In genomic region chr11:46906596-46906995, GRCh38 we compare ENCODE assay signal across 15 cellular contexts. TPM values are rescaled to one million over a fixed set of nuclear protein-coding genes. Genes with fewer than 3 reads are reported as not detected.
DNase-seq lines count a peak whose midpoint lies in the region; ATAC-seq, FAIRE-seq and TF ChIP-seq lines count a peak whose summit lies in the region.
"Had no signal": no experiment of that assay in that cellular context is flagged by ENCODE, and none has a peak within 500 bp of the region (broad histone marks: within the 10 kb centered on the region; RNA-seq: fewer than 3 reads in every experiment).

No MANE protein-coding gene starts in this region.

- in situ Hi-C loops in K562 (cut with MboI): no loop called here

- no peak for TF ChIP-seq POLR2A in K562 (conservative IDR thresholded peaks at IDR 0.05)
- no peak for TF ChIP-seq POLR2A in GM12892 (IDR thresholded peaks at IDR 0.05; ENCODE audit: low read depth, low read length)

- no peaks in the 10 kb centered on the region for H3K9me3 ChIP-seq in HUES64 (ENCODE audit: insufficient read depth, low read depth, low read length)
- no peaks in the 10 kb centered on the region for H3K9me3 ChIP-seq in K562 (replicated peaks; ENCODE audit: control insufficient read depth, insufficient read depth, low read depth, low read length)
- H3K9me3 ChIP-seq in smooth muscle cell (replicated peaks; ENCODE audit: low read depth): no peaks in the 10 kb centered on the region
- H3K9me3 ChIP-seq: heart left ventricle, tibial artery had no signal

- H3K4me1 ChIP-seq in HUES64 (ENCODE audit: insufficient read depth, low read length) (peaks cover 37% of the 10 kb centered on the region), K562 (replicated peaks in 1 of 2; ENCODE audit: control insufficient read depth in 2 of 2, insufficient read depth in 2 of 2, low read length in 2 of 2) (peaks cover 3% of the 10 kb centered on the region in 2 experiments; a peak in 2 of 5 replicates), smooth muscle cell (ENCODE audit: low read depth) (peaks cover 18% of the 10 kb centered on the region)
- H3K4me1 ChIP-seq: tibial artery had no signal

- 7% methylated on average over 13 of the region's 13 CpGs for WGBS in HUES64
- 10% methylated on average over 13 of the region's 13 CpGs for WGBS in K562 (ENCODE audit: insufficient coverage, low coverage, missing lambda C conversion rate)
- WGBS in smooth muscle cell (ENCODE audit: low lambda C conversion rate): 9% methylated on average over 13 of the region's 13 CpGs

- H3F3A ChIP-seq in smooth muscle cell (ENCODE audit: low read depth): no peaks in the 10 kb centered on the region

- CTCF ChIA-PET in K562 (lab: Yijun Ruan, JAX; ENCODE audit: low intra/inter-chr PET ratio): no interaction called here

- TF ChIP-seq EP300 in K562 (IDR thresholded peaks at IDR 0.05; ENCODE audit: low read length): no peak

- peak overlapping the region; percentile 36; the same call in 1 of the 2 replicates for H3K9ac ChIP-seq in HUES64 (ENCODE audit: low read depth, low read length)
- H3K9ac ChIP-seq in K562 (ENCODE audit: insufficient read depth in 1 of 2, low read depth in 2 of 2, low read length in 2 of 2): no peak overlapping the region
- no peak overlapping the region for H3K9ac ChIP-seq in smooth muscle cell (ENCODE audit: low read depth)

- H3K27me3 ChIP-seq in HUES64 (ENCODE audit: insufficient read depth, low read length): no peaks in the 10 kb centered on the region
- H3K27me3 ChIP-seq in K562 (ENCODE audit: control insufficient read depth in 2 of 2, insufficient read depth in 2 of 2, low read length in 2 of 2): peaks cover 26 to 35% of the 10 kb centered on the region in 2 experiments
- H3K27me3 ChIP-seq in smooth muscle cell (ENCODE audit: low read depth): no peaks in the 10 kb centered on the region
- H3K27me3 ChIP-seq: heart left ventricle, tibial artery had no signal

- DNase-seq in K562 (ENCODE audit: extremely low read depth in 1 of 4, low spot score in 3 of 4): peak in 2 of 4 experiments; percentile 23 to 38
- peak; percentile 25 for DNase-seq in iris pigment epithelial cell (ENCODE audit: low read depth)
- no peak for DNase-seq in smooth muscle cell (lab: John Stamatoyannopoulos, UW; ENCODE audit: unreplicated experiment)
- no peak for DNase-seq in HuH-7 (ENCODE audit: low spot score)
- DNase-seq in GM12892 (ENCODE audit: insufficient read length): no peak
- no peak for DNase-seq in MV-4-11 (lab: John Stamatoyannopoulos, UW)
- DNase-seq: Calu3; effector CD8-positive, alpha-beta T cell; heart left ventricle; mammary epithelial cell; NCI-H1417; tibial artery had no signal

- no TSS peak for BruUV-seq in K562 (replicated peaks; lab: Mats Ljungman, UMichigan)

- H3K9me1 ChIP-seq in K562 (ENCODE audit: control insufficient read depth, insufficient read depth, low read length): no peaks in the 10 kb centered on the region

- H2AFZ ChIP-seq in K562 (ENCODE audit: low read depth, low read length) (no peak overlapping the region), smooth muscle cell (ENCODE audit: low read depth) (peak overlapping the region; percentile 49)

- POLR2A ChIA-PET in K562 (lab: Yijun Ruan, JAX): interaction anchor here (0.6 to 1.5 kb wide), 5 partner anchors 10 to 423 kb away, joined by 4 to 7 read pairs (median 4); partner anchors contain the start of gene NR1H3

- peak; percentile 36; the same call in 1 of the 3 replicates for ATAC-seq in K562
- no peak for ATAC-seq in GM18870 (IDR thresholded peaks at IDR 0.05; ENCODE audit: unreplicated experiment)
- ATAC-seq: heart left ventricle had no signal

- H3K4me2 ChIP-seq in K562 (ENCODE audit: insufficient read depth, low read length): no peak overlapping the region
- peak overlapping the region; percentile 65 for H3K4me2 ChIP-seq in smooth muscle cell

- no peak for TF ChIP-seq RAD21 in K562 (CRISPR knock-in tag; conservative IDR thresholded peaks at IDR 0.05 in 1 of 2, IDR thresholded peaks at IDR 0.05 in 1 of 2)

- intact Hi-C loops in K562 (cut with micrococcal nuclease): no loop called here

- H3K79me2 ChIP-seq in K562 (ENCODE audit: control insufficient read depth, insufficient read depth, low read length): no peaks in the 10 kb centered on the region
- H3K79me2 ChIP-seq in smooth muscle cell (ENCODE audit: low read depth): peaks cover 35% of the 10 kb centered on the region

- H3K4me3 ChIP-seq in HUES64 (ENCODE audit: low read length): no peak overlapping the region
- H3K4me3 ChIP-seq in K562: no peak overlapping the region
- no peak overlapping the region for H3K4me3 ChIP-seq in smooth muscle cell
- H3K4me3 ChIP-seq: heart left ventricle, tibial artery had no signal

- H3K27ac ChIP-seq in HUES64 (ENCODE audit: low read depth, low read length) (peak overlapping the region; percentile 83), K562 (ENCODE audit: extremely low read depth, low read depth, low read length) (no peak overlapping the region), smooth muscle cell (ENCODE audit: low read depth) (peak overlapping the region; percentile 53)
- H3K27ac ChIP-seq: heart left ventricle, tibial artery had no signal

- H4K20me1 ChIP-seq in K562 (replicated peaks; ENCODE audit: control insufficient read depth, insufficient read depth, low read length) (no peaks in the 10 kb centered on the region), smooth muscle cell (ENCODE audit: low read depth) (no peaks in the 10 kb centered on the region)

- FAIRE-seq in K562 (lab: Jason Lieb, UNC) (no peak), GM12892 (lab: Jason Lieb, UNC) (no peak)

- no peak for TF ChIP-seq CTCF in K562 (IDR thresholded peaks at IDR 0.05 in 2 of 3, conservative IDR thresholded peaks at IDR 0.05 in 1 of 3; ENCODE audit: insufficient read depth in 2 of 3, low read depth in 1 of 3, low read length in 3 of 3)
- no peak for TF ChIP-seq CTCF in smooth muscle cell (IDR thresholded peaks at IDR 0.05; ENCODE audit: borderline replicate concordance, insufficient read depth, poor library complexity, severe bottlenecking)

- H3K36me3 ChIP-seq in HUES64 (ENCODE audit: insufficient read depth, low read length): no peaks in the 10 kb centered on the region
- H3K36me3 ChIP-seq in K562 (ENCODE audit: control insufficient read depth, insufficient read depth, low read length): no peaks in the 10 kb centered on the region
- H3K36me3 ChIP-seq in smooth muscle cell (ENCODE audit: low read depth): no peaks in the 10 kb centered on the region
- H3K36me3 ChIP-seq: heart left ventricle, tibial artery had no signal

TF ChIP-seq in K562, 482 proteins besides CTCF, POLR2A, EP300 and RAD21 (continues in another document):
- TF ChIP-seq GTF2F1 (IDR thresholded peaks at IDR 0.05; ENCODE audit: low read depth, low read length) (no peak), SMARCC2 (IDR thresholded peaks at IDR 0.05; ENCODE audit: low read depth) (no peak), RCOR1 (IDR thresholded peaks at IDR 0.05; ENCODE audit: borderline replicate concordance in 1 of 2, low read depth in 2 of 2, low read length in 2 of 2) (peak in 1 of 2 experiments; percentile 70; a peak in 1 of 4 replicates)

RNA-seq across cellular contexts. Expression of gene LRP4, which starts 11.8 kb away (rescaled TPM):
- polyA plus RNA-seq in HUES64 (2013, experiment 1 of 2): 16.1 TPM
- polyA plus RNA-seq in HUES64 (2013, experiment 2 of 2): 19.5 TPM
- 1.4 and 1.5 TPM in 2 replicates for total RNA-seq in K562 (2011; cell fraction: chromatin; rRNA removed; ENCODE audit: low replicate concordance)
- 0.79 and 1.2 TPM in 2 replicates for total RNA-seq in K562 (2011; cell fraction: nucleolus; rRNA removed)
- 0.66 and 1.8 TPM in 2 replicates for total RNA-seq in K562 (2011; cell fraction: nucleoplasm; rRNA removed)
- total RNA-seq in K562 (2014; rRNA removed): 0.09 and 0.16 TPM in 2 replicates
- 0.25 and 0.29 TPM in 2 replicates for total RNA-seq in K562 (2014; rRNA removed; fragmentation: Illumina TruSeq; extraction: Trizol)
- total RNA-seq in K562 (2015; rRNA removed; fragmentation: Illumina TruSeq; extraction: Trizol): 0.07 TPM in 1 of 2 replicates, not detected in the other
- 0.35 and 0.60 TPM in 2 replicates for total RNA-seq in K562 (2021)
- 0.30 and 0.54 TPM in 2 replicates for polyA plus RNA-seq in K562 (2011; rRNA removed)
- polyA plus RNA-seq in K562 (2011; cell fraction: cytosol; rRNA removed): 0.21 and 0.34 TPM in 2 replicates
- 0.87 and 1.3 TPM in 2 replicates for polyA plus RNA-seq in K562 (2011; cell fraction: nucleus; rRNA removed)
- 0.08 and 0.22 TPM in 2 replicates for polyA plus RNA-seq in K562 (2012)
- 0.30 and 0.32 TPM in 2 replicates for polyA plus RNA-seq in K562 (2014; fragmentation: Illumina TruSeq; extraction: Trizol)
- under 1 TPM; 0.04 to 0.10 TPM for polyA plus RNA-seq in K562 (2014; fragmentation: Nextera tagmentation; extraction: Ambion mirVana)
- 0.04 and 0.19 TPM in 2 replicates for polyA plus RNA-seq in K562 (2014; rRNA removed)
- 0.46 and 0.72 TPM in 2 replicates for polyA minus RNA-seq in K562 (2011; rRNA and poly(A)+ RNA removed)
- polyA minus RNA-seq in K562 (2011; cell fraction: cytosol; rRNA and poly(A)+ RNA removed): 1.0 and 1.7 TPM in 2 replicates
- 0.78 and 1.1 TPM in 2 replicates for polyA minus RNA-seq in K562 (2011; cell fraction: nucleus; rRNA and poly(A)+ RNA removed)
- total RNA-seq in smooth muscle cell: 13.6 and 14.8 TPM in 2 replicates
- 7.1 and 10.4 TPM in 2 replicates for polyA plus RNA-seq in smooth muscle cell
- 2.2 TPM for polyA plus RNA-seq in GM12892 (2012; ENCODE audit: missing spikeins)
- total RNA-seq: T-helper 1 cell treated with Interleukin-12 subunit alpha and Interleukin-12 subunit beta and Interleukin-4 antibody, amounts not matched to agents 30 ng/mL and 1 ng/mL, for 36 hours had no signal

RNA-seq across cellular contexts. Expression of gene CSTPP1, which starts 30.0 kb away (rescaled TPM):
- polyA plus RNA-seq in HUES64 (2013, experiment 1 of 2): 25.3 TPM
- 32.1 TPM for polyA plus RNA-seq in HUES64 (2013, experiment 2 of 2)
- 37.5 and 39.3 TPM in 2 replicates for total RNA-seq in K562 (2011; cell fraction: chromatin; rRNA removed; ENCODE audit: low replicate concordance)
- total RNA-seq in K562 (2011; cell fraction: nucleolus; rRNA removed): 20.5 and 22.9 TPM in 2 replicates
- 30.4 and 49.0 TPM in 2 replicates for total RNA-seq in K562 (2011; cell fraction: nucleoplasm; rRNA removed)
- total RNA-seq in K562 (2014; rRNA removed) (9.4 and 11.9 TPM in 2 replicates), K562 (2014; rRNA removed; fragmentation: Illumina TruSeq; extraction: Trizol) (7.7 and 8.4 TPM in 2 replicates), K562 (2015; rRNA removed; fragmentation: Illumina TruSeq; extraction: Trizol) (9.0 and 10.9 TPM in 2 replicates), K562 (2021) (10.8 and 12.1 TPM in 2 replicates), smooth muscle cell (26.4 and 37.4 TPM in 2 replicates)
- polyA plus RNA-seq in K562 (2011; rRNA removed) (8.6 and 12.5 TPM in 2 replicates), K562 (2014; fragmentation: Illumina TruSeq; extraction: Trizol) (16.6 and 17.8 TPM in 2 replicates), K562 (2014; fragmentation: Nextera tagmentation; extraction: Ambion mirVana) (1 to 10 TPM; 6.5 to 7.6 TPM), K562 (2014; rRNA removed) (9.2 and 10.3 TPM in 2 replicates), smooth muscle cell (44.8 and 45.9 TPM in 2 replicates)
- 14.4 and 14.6 TPM in 2 replicates for polyA plus RNA-seq in K562 (2011; cell fraction: cytosol; rRNA removed)
- 14.0 and 18.0 TPM in 2 replicates for polyA plus RNA-seq in K562 (2011; cell fraction: nucleus; rRNA removed)
- 16.2 and 20.3 TPM in 2 replicates for polyA plus RNA-seq in K562 (2012)
- 12.2 and 12.3 TPM in 2 replicates for polyA minus RNA-seq in K562 (2011; rRNA and poly(A)+ RNA removed)
- polyA minus RNA-seq in K562 (2011; cell fraction: cytosol; rRNA and poly(A)+ RNA removed): 11.0 and 12.8 TPM in 2 replicates
- 10.1 and 14.7 TPM in 2 replicates for polyA minus RNA-seq in K562 (2011; cell fraction: nucleus; rRNA and poly(A)+ RNA removed)
- 26.3 TPM for polyA plus RNA-seq in GM12892 (2012; ENCODE audit: missing spikeins)
